8 cellular contexts compared by ENCODE assay signal in genomic region chr14:100317897-100318808, GRCh38. TPM values are rescaled to one million over a fixed set of nuclear protein-coding genes. Genes with fewer than 3 reads are reported as not detected.
DNase-seq lines count a peak whose midpoint lies in the region; ATAC-seq, FAIRE-seq and TF ChIP-seq lines count a peak whose summit lies in the region.

No MANE protein-coding gene starts in this region.

- H3K4me3 ChIP-seq in astrocyte (ENCODE audit: insufficient read depth, low read depth, low read length), result no peak overlapping the region

- no peaks in the 10 kb centered on the region for H3K36me3 Mint-ChIP-seq in T-helper 2 cell treated with Interferon-gamma antibody and Interleukin-4, amounts not matched to agents 5 μg/mL and 100 μg/mL, for 36 hours (ENCODE audit: low read depth)
- no peaks in the 10 kb centered on the region for H3K36me3 Mint-ChIP-seq in astrocyte (ENCODE audit: low read depth, unreplicated experiment)

- peak overlapping the region; percentile 62 for H3K4me3 Mint-ChIP-seq in T-helper 2 cell treated with Interferon-gamma antibody and Interleukin-4, amounts not matched to agents 5 μg/mL and 100 μg/mL, for 36 hours
- H3K4me3 Mint-ChIP-seq in astrocyte (ENCODE audit: unreplicated experiment), result peak overlapping the region; percentile 45

- peaks cover 2% of the 10 kb centered on the region for H3K4me1 Mint-ChIP-seq in T-helper 2 cell treated with Interferon-gamma antibody and Interleukin-4, amounts not matched to agents 5 μg/mL and 100 μg/mL, for 36 hours (ENCODE audit: low read depth)
- peaks cover 2% of the 10 kb centered on the region for H3K4me1 Mint-ChIP-seq in astrocyte (ENCODE audit: low read depth, unreplicated experiment)

- H4K20me1 ChIP-seq in astrocyte (ENCODE audit: insufficient read depth, low read length), result no peaks in the 10 kb centered on the region

- H3K27ac ChIP-seq in astrocyte (ENCODE audit: low read depth, low read length), result no peak overlapping the region

- H2AFZ ChIP-seq in astrocyte (ENCODE audit: low read depth, low read length), result peak overlapping the region; percentile 32

- no peak overlapping the region for H3K9ac ChIP-seq in astrocyte (ENCODE audit: low read length)

- no peak for FAIRE-seq in astrocyte (lab: Jason Lieb, UNC)

- no peak overlapping the region for H3K27ac Mint-ChIP-seq in T-helper 2 cell treated with Interferon-gamma antibody and Interleukin-4, amounts not matched to agents 5 μg/mL and 100 μg/mL, for 36 hours
- H3K27ac Mint-ChIP-seq in astrocyte (ENCODE audit: unreplicated experiment), result no peak overlapping the region

- peak; percentile 60 for DNase-seq in T-helper 2 cell treated with Interferon-gamma antibody and Interleukin-4, amounts not matched to agents 5 μg/mL and 100 μg/mL, for 36 hours (ENCODE audit: low spot score)
- peak; percentile 14 for DNase-seq in astrocyte (ENCODE audit: low read depth)
- peak; percentile 45 for DNase-seq in inferior parietal cortex (ENCODE audit: extremely low spot score)
- DNase-seq in stimulated activated CD4-positive, alpha-beta T cell treated with anti-CD3 and anti-CD28 coated beads, Interleukin-1b, Interleukin-23, amount 100 ng/mL, for 4 hours (ENCODE audit: low read depth in 2 of 2), result peak; percentile 53 to 65
- no peak for DNase-seq in NCI-H146 (lab: John Stamatoyannopoulos, UW)
- no peak for DNase-seq in cerebellar nuclear complex (lab: John Stamatoyannopoulos, UW)

- no peaks in the 10 kb centered on the region for H3K79me2 ChIP-seq in astrocyte (ENCODE audit: insufficient read depth, low read length)

- H3K9me3 ChIP-seq in astrocyte (ENCODE audit: insufficient read depth, low read depth, low read length), result no peaks in the 10 kb centered on the region

- H3K36me3 ChIP-seq in astrocyte (ENCODE audit: insufficient read depth, low read length), result no peaks in the 10 kb centered on the region

- no peaks in the 10 kb centered on the region for H3K4me1 ChIP-seq in astrocyte (ENCODE audit: insufficient read depth, low read length)

- peaks cover 4% of the 10 kb centered on the region for H3K27me3 Mint-ChIP-seq in T-helper 2 cell treated with Interferon-gamma antibody and Interleukin-4, amounts not matched to agents 5 μg/mL and 100 μg/mL, for 36 hours (ENCODE audit: low read depth)
- peaks cover 27% of the 10 kb centered on the region for H3K27me3 Mint-ChIP-seq in astrocyte (ENCODE audit: low read depth, unreplicated experiment)

- peak overlapping the region; percentile 45 for H3K4me2 ChIP-seq in astrocyte (ENCODE audit: low read length)

- ATAC-seq in GM18907 (IDR thresholded peaks at IDR 0.05; ENCODE audit: unreplicated experiment) (peak; percentile 87), HG03097 (IDR thresholded peaks at IDR 0.05; ENCODE audit: low FRiP score, unreplicated experiment) (peak; percentile 84)

- peak; percentile 46 for TF ChIP-seq CTCF in astrocyte (IDR thresholded peaks at IDR 0.05; ENCODE audit: insufficient read depth, low read depth, low read length)

- H3K9me3 Mint-ChIP-seq in T-helper 2 cell treated with Interferon-gamma antibody and Interleukin-4, amounts not matched to agents 5 μg/mL and 100 μg/mL, for 36 hours, result no peaks in the 10 kb centered on the region
- H3K9me3 Mint-ChIP-seq in astrocyte (ENCODE audit: unreplicated experiment), result no peaks in the 10 kb centered on the region

- no peaks in the 10 kb centered on the region for H3K27me3 ChIP-seq in astrocyte (ENCODE audit: insufficient read depth, low read length)

RNA-seq across cellular contexts. Expression of gene SLC25A47, which starts 5.0 kb away (rescaled TPM):
- total RNA-seq in astrocyte, result not detected in 2 replicates

RNA-seq across cellular contexts. Expression of gene SLC25A29, which starts 11.9 kb away (rescaled TPM):
- 24.3 and 30.2 TPM in 2 replicates for total RNA-seq in astrocyte

RNA-seq across cellular contexts. Expression of gene WDR25, which starts 58.1 kb away (rescaled TPM):
- 12.3 and 13.1 TPM in 2 replicates for total RNA-seq in astrocyte

Comparison
In these comparisons a context has a peak if more than half of its experiments do, and no peak if none do; other contexts are left out.
1. DNase-seq: peak in T-helper 2 cell treated with Interferon-gamma antibody and Interleukin-4, amounts not matched to agents 5 μg/mL and 100 μg/mL, for 36 hours (single experiment), astrocyte (single experiment), inferior parietal cortex (single experiment) and stimulated activated CD4-positive, alpha-beta T cell treated with anti-CD3 and anti-CD28 coated beads, Interleukin-1b, Interleukin-23, amount 100 ng/mL, for 4 hours (2 of 2); none in NCI-H146 (single experiment) and cerebellar nuclear complex (0 of 2).